ENCODE assay signal across 20 cellular contexts in genomic region chr9:73531658-73532057, GRCh38.
A peak's percentile ranks its signal among the peaks of the same experiment; 100 is the strongest.
DNase-seq lines count a peak whose midpoint lies in the region; ATAC-seq and TF ChIP-seq lines count a peak whose summit lies in the region.
"Had no signal": no experiment of that assay in that cellular context is flagged by ENCODE, and none has a peak within 500 bp of the region (broad histone marks: within the 10 kb centered on the region; RNA-seq: fewer than 3 reads in every experiment).

No MANE protein-coding gene starts in this region.

- no peak overlapping the region for H3K9ac ChIP-seq in Karpas-422 (ENCODE audit: low read length)

- H3K9me3 ChIP-seq in Karpas-422 (ENCODE audit: low read length): peaks cover 11% of the 10 kb centered on the region
- H3K9me3 ChIP-seq: MG63 had no signal

- in situ Hi-C loops in GM13976 (cut with MboI; ENCODE audit: low sequenced_read_pairs, unreplicated experiment): no loop called here

- H3K4me2 ChIP-seq in Karpas-422 (ENCODE audit: low read depth, low read length, poor library complexity, severe bottlenecking): no peak overlapping the region

- no peaks in the 10 kb centered on the region for H3K9me2 ChIP-seq in Karpas-422 (replicated peaks; ENCODE audit: insufficient read depth, low read length)

- H2AFZ ChIP-seq in Karpas-422 (ENCODE audit: low read length): no peak overlapping the region

- peak; percentile 1 for DNase-seq in GM13976 (ENCODE audit: low spot score)
- DNase-seq in inferior parietal cortex (ENCODE audit: extremely low spot score): no peak
- no peak for DNase-seq in Karpas-422
- DNase-seq: activated CD8-positive, alpha-beta memory T cell treated with anti-CD3 and anti-CD28 coated beads, Interleukin-2, amount 50 U/mL, for 48 hours; CD8-positive, alpha-beta T cell; effector CD4-positive, alpha-beta T cell; HCEC 1CT; MG63; NCI-H2107; NCI-H82; stimulated activated CD4-positive, alpha-beta T cell treated with anti-CD3 and anti-CD28 coated beads, Interleukin-12 subunit alpha, Interleukin-12 subunit beta, amount 100 ng/mL, for 4 hours had no signal

- no peaks in the 10 kb centered on the region for H3K4me1 ChIP-seq in Karpas-422 (ENCODE audit: low read length)

- H4K20me1 ChIP-seq in Karpas-422 (ENCODE audit: insufficient read depth, low read depth, low read length): no peaks in the 10 kb centered on the region

- no peak overlapping the region for H3K4me3 ChIP-seq in Karpas-422 (ENCODE audit: low read length)
- H3K4me3 ChIP-seq: cardiac muscle cell, MG63 had no signal

- H3K27ac ChIP-seq in Karpas-422 (ENCODE audit: low read length): no peak overlapping the region
- H3K27ac ChIP-seq: cardiac muscle cell, RWPE1 had no signal

- H3K79me2 ChIP-seq in Karpas-422 (ENCODE audit: low read length): no peaks in the 10 kb centered on the region

- H3K36me3 ChIP-seq in Karpas-422 (ENCODE audit: insufficient read depth, low read length): no peaks in the 10 kb centered on the region
- H3K36me3 ChIP-seq: cardiac muscle cell, MG63 had no signal

- no peaks in the 10 kb centered on the region for H3K27me3 ChIP-seq in Karpas-422 (ENCODE audit: low read length)
- H3K27me3 ChIP-seq: cardiac muscle cell, MG63 had no signal

- TF ChIP-seq CTCF in GM13976 (IDR thresholded peaks at IDR 0.05; ENCODE audit: borderline replicate concordance, control extremely low read depth, extremely low read depth, insufficient read depth, missing control alignments): no peak

- ATAC-seq in GM19351 (IDR thresholded peaks at IDR 0.05; ENCODE audit: unreplicated experiment): peak; percentile 80
- peak; percentile 68 for ATAC-seq in HG02678 (IDR thresholded peaks at IDR 0.05; ENCODE audit: unreplicated experiment)
- ATAC-seq in HG03378 (IDR thresholded peaks at IDR 0.05; ENCODE audit: unreplicated experiment): peak; percentile 67
- no peak for ATAC-seq in GM19455 (IDR thresholded peaks at IDR 0.05; ENCODE audit: unreplicated experiment)
- no peak for ATAC-seq in GM21825 (IDR thresholded peaks at IDR 0.05; ENCODE audit: unreplicated experiment)
- ATAC-seq: activated CD4-positive, CD25-positive, alpha-beta regulatory T cell treated with anti-CD3 and anti-CD28 coated beads, Interleukin-2, amount 50 U/mL, for 24 hours; activated naive CD4-positive, alpha-beta T cell treated with anti-CD3 and anti-CD28 coated beads, Interleukin-2, amount 50 U/mL, for 72 hours; CD8-positive, alpha-beta T cell had no signal

Comparison
In these comparisons a context has a peak if more than half of its experiments do, and no peak if none do; other contexts are left out.
1. ATAC-seq: peak in GM19351 (single experiment), HG02678 (single experiment) and HG03378 (single experiment); none in GM19455 (single experiment) and GM21825 (single experiment).